Comparison of ENCODE assay signal across 8 cellular contexts in the genomic region with DNA sequence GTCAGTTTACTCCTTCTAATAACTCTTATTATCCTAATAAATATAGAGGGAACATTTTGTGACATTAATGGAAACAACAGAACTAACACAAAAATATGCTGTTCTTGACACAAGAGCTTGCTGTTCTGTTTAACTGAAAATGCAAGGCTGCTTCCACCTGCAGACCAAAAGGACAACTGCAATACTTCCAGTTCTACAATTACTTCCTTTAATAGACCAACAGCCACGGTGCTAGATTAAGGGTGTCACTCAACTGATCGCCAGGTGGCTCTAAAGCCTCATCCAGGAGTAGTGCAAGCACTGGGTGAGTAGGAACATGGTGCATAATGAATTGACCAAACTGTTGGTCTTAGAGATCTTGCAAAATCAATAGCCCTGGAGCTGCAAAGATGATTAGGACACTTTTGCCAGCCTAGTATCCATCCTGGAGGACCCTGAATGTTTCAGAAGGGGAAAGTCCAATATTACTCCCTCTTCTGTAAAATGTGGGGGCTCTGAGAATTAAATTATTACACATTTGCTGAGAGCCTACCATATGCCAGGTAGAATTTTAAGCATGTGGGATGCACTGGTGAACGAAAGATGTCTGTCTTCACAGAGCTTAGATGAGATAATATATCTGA. TPM values are rescaled to one million over a fixed set of nuclear protein-coding genes. Genes with fewer than 3 reads are reported as not detected.
DNase-seq lines count a peak whose midpoint lies in the region; ATAC-seq, FAIRE-seq and TF ChIP-seq lines count a peak whose summit lies in the region.

No MANE protein-coding gene starts in this region.

- no peaks in the 10 kb centered on the region for H3K36me3 Mint-ChIP-seq in activated T-helper 17 cell treated with anti-CD3 and anti-CD28 coated beads, Interleukin-2, amount 50 U/mL, for 72 hours (ENCODE audit: low read depth)

- no peak overlapping the region for H3K4me3 ChIP-seq in AG04449 (ENCODE audit: low read depth, low read length)
- no peak overlapping the region for H3K4me3 ChIP-seq in NB4 (ENCODE audit: low read depth, low read length)
- H3K4me3 ChIP-seq in BE2C (ENCODE audit: low read depth, low read length): no peak overlapping the region

- no peaks in the 10 kb centered on the region for H3K4me1 Mint-ChIP-seq in activated T-helper 17 cell treated with anti-CD3 and anti-CD28 coated beads, Interleukin-2, amount 50 U/mL, for 72 hours

- H3K36me3 ChIP-seq in BE2C: no peaks in the 10 kb centered on the region

- H3K27me3 ChIP-seq in BE2C: no peaks in the 10 kb centered on the region

- no peaks in the 10 kb centered on the region for H3K9me3 ChIP-seq in BE2C

- peaks cover 6% of the 10 kb centered on the region for H3K27me3 Mint-ChIP-seq in activated T-helper 17 cell treated with anti-CD3 and anti-CD28 coated beads, Interleukin-2, amount 50 U/mL, for 72 hours

- FAIRE-seq in GM12891 (lab: Jason Lieb, UNC): peak; percentile 43

- POLR2A ChIA-PET in AG04449 (lab: Yijun Ruan, JAX): no interaction called here

- H3K4me3 Mint-ChIP-seq in activated T-helper 17 cell treated with anti-CD3 and anti-CD28 coated beads, Interleukin-2, amount 50 U/mL, for 72 hours: no peak overlapping the region

- CTCF ChIA-PET in AG04449 (lab: Yijun Ruan, JAX): interaction anchor here (0.6 to 3.0 kb wide), 16 partner anchors 9 to 427 kb away, joined by 3 to 41 read pairs (median 4); a partner anchor contains a TSS

- TF ChIP-seq CTCF in AG04449 (IDR thresholded peaks at IDR 0.05; ENCODE audit: insufficient read depth, low read length, missing control alignments) (peak; percentile 43), NB4 (IDR thresholded peaks at IDR 0.05; ENCODE audit: low read depth, low read length) (no peak), BE2C (IDR thresholded peaks at IDR 0.05; ENCODE audit: low read depth, low read length) (no peak)

- no peaks in the 10 kb centered on the region for H3K4me1 ChIP-seq in BE2C

- peak; percentile 73 for ATAC-seq in HG02759 (IDR thresholded peaks at IDR 0.05; ENCODE audit: unreplicated experiment)
- peak; percentile 42 for ATAC-seq in activated T-helper 17 cell treated with anti-CD3 and anti-CD28 coated beads, Interleukin-2, amount 50 U/mL, for 72 hours (replicated peaks)

- H3K9me3 Mint-ChIP-seq in activated T-helper 17 cell treated with anti-CD3 and anti-CD28 coated beads, Interleukin-2, amount 50 U/mL, for 72 hours: peaks cover 4% of the 10 kb centered on the region

- DNase-seq in AG04449 (ENCODE audit: low read depth, low spot score) (no peak), GM12891 (ENCODE audit: insufficient read length, low spot score) (peak; percentile 5), NB4 (ENCODE audit: low read depth) (peak; percentile 41), islet precursor cell (peak; percentile 52), NCI-H2227 treated with DMSO at 0.1 percent for 48 hours (lab: John Stamatoyannopoulos, UW) (no peak), BE2C (no peak)

- no peak overlapping the region for H3K27ac Mint-ChIP-seq in activated T-helper 17 cell treated with anti-CD3 and anti-CD28 coated beads, Interleukin-2, amount 50 U/mL, for 72 hours

- TF ChIP-seq POLR2A in GM12891 (IDR thresholded peaks at IDR 0.05; ENCODE audit: low read depth, low read length): no peak
- no peak for TF ChIP-seq POLR2A in NB4 (IDR thresholded peaks at IDR 0.05; ENCODE audit: extremely low read depth, insufficient read length)

TF ChIP-seq in GM12891, 5 proteins besides CTCF, POLR2A, EP300 and RAD21:
- TF ChIP-seq TAF1 (IDR thresholded peaks at IDR 0.05; ENCODE audit: low read depth, low read length) (no peak), SPI1 (IDR thresholded peaks at IDR 0.05; ENCODE audit: low read depth, low read length) (no peak), POU2F2 (IDR thresholded peaks at IDR 0.05; ENCODE audit: low read depth, low read length) (no peak), POLR2AphosphoS5 (IDR thresholded peaks at IDR 0.05; ENCODE audit: low read depth, low read length) (no peak), PAX5 (IDR thresholded peaks at IDR 0.05; ENCODE audit: insufficient read depth, low read length, severe bottlenecking) (no peak)

RNA-seq across cellular contexts. Expression of a gene that starts 3.6 kb away (rescaled TPM):
- polyA plus RNA-seq in GM12891 (2012; ENCODE audit: low read depth, missing spikeins): 0.80 TPM
- total RNA-seq in activated T-helper 17 cell treated with anti-CD3 and anti-CD28 coated beads, Interleukin-2, amount 50 U/mL, for 72 hours: not detected
- polyA plus RNA-seq in BE2C (2012; ENCODE audit: insufficient read depth, insufficient read length, low read depth): 0.14 TPM

Comparison
In these comparisons a context has a peak if more than half of its experiments do, and no peak if none do; other contexts are left out.
1. DNase-seq: peak in GM12891 (single experiment), NB4 (single experiment) and islet precursor cell (single experiment); none in AG04449 (single experiment), NCI-H2227 treated with DMSO at 0.1 percent for 48 hours (single experiment) and BE2C (single experiment).